Comparison of ENCODE assay signal across 21 cellular contexts in genomic region chr10:5297996-5298395, GRCh38.
DNase-seq lines count a peak whose midpoint lies in the region; ATAC-seq and TF ChIP-seq lines count a peak whose summit lies in the region.
"Had no signal": no experiment of that assay in that cellular context is flagged by ENCODE, and none has a peak within 500 bp of the region (broad histone marks: within the 10 kb centered on the region; RNA-seq: fewer than 3 reads in every experiment).

No MANE protein-coding gene starts in this region.

- no peaks in the 10 kb centered on the region for H3K27me3 ChIP-seq in CD4-positive, alpha-beta T cell (ENCODE audit: control insufficient read depth, insufficient read depth, low read length)
- no peaks in the 10 kb centered on the region for H3K27me3 ChIP-seq in naive thymus-derived CD4-positive, alpha-beta T cell (ENCODE audit: control insufficient read depth in 2 of 2, insufficient read depth in 2 of 2, low read length in 2 of 2)
- H3K27me3 ChIP-seq: hepatocyte had no signal

- H3K9me3 ChIP-seq in CD4-positive, alpha-beta T cell (ENCODE audit: control insufficient read depth, low read length), result no peaks in the 10 kb centered on the region
- H3K9me3 ChIP-seq in naive thymus-derived CD4-positive, alpha-beta T cell (ENCODE audit: control insufficient read depth in 2 of 3, low read length in 3 of 3), result no peaks in the 10 kb centered on the region
- H3K9me3 ChIP-seq: thoracic aorta had no signal

- POLR2A ChIA-PET in activated CD4-positive, alpha-beta T cell treated with anti-CD3 and anti-CD28 coated beads, Interleukin-2, amount 10 ng/mL, durations not matched to agents 7 days and 5 days (lab: Charles Lee), result no interaction called here
- POLR2A ChIA-PET in CD4-positive, alpha-beta T cell (lab: Charles Lee), result no interaction called here
- POLR2A ChIA-PET in activated CD8-positive, alpha-beta T cell treated with anti-CD3 and anti-CD28 coated beads for 36 hours (lab: Charles Lee), result interaction anchor here (0.9 kb wide), 1 partner anchor 19 kb away, joined by 3 read pairs; no protein-coding TSS in a partner anchor
- POLR2A ChIA-PET in naive thymus-derived CD4-positive, alpha-beta T cell (lab: Charles Lee), result interaction anchor here (0.8 to 3.3 kb wide), 4 partner anchors 10 to 472 kb away, joined by 3 to 8 read pairs (median 3); partner anchors contain the start of gene AKR1E2

- CTCF ChIA-PET in activated CD4-positive, alpha-beta T cell treated with anti-CD3 and anti-CD28 coated beads, Interleukin-2, amount 10 ng/mL, durations not matched to agents 7 days and 5 days (lab: Charles Lee), result interaction anchor here (1.9 kb wide), 1 partner anchor 12 kb away, joined by 3 read pairs; no protein-coding TSS in a partner anchor
- CTCF ChIA-PET in CD4-positive, alpha-beta T cell (lab: Charles Lee), result no interaction called here
- CTCF ChIA-PET in activated CD8-positive, alpha-beta T cell treated with anti-CD3 and anti-CD28 coated beads for 36 hours (lab: Charles Lee), result interaction anchor here (0.8 to 1.5 kb wide), 4 partner anchors 11 to 20 kb away, joined by 3 read pairs; no protein-coding TSS in a partner anchor
- CTCF ChIA-PET in naive thymus-derived CD4-positive, alpha-beta T cell (lab: Charles Lee), result interaction anchor here (0.6 to 2.4 kb wide), 4 partner anchors 11 to 137 kb away, joined by 3 to 6 read pairs (median 6); no protein-coding TSS in a partner anchor

- H3K4me3 Mint-ChIP-seq in activated CD4-positive, alpha-beta T cell treated with anti-CD3 and anti-CD28 coated beads, Interleukin-2, amount 10 ng/mL, durations not matched to agents 7 days and 5 days, result no peak overlapping the region
- peak overlapping the region; percentile 54 for H3K4me3 Mint-ChIP-seq in CD4-positive, alpha-beta T cell
- no peak overlapping the region for H3K4me3 Mint-ChIP-seq in activated CD8-positive, alpha-beta T cell treated with anti-CD3 and anti-CD28 coated beads for 36 hours
- peak overlapping the region; percentile 56 to 100 (median 74) for H3K4me3 Mint-ChIP-seq in naive thymus-derived CD4-positive, alpha-beta T cell
- H3K4me3 Mint-ChIP-seq: endodermal cell, GM23338, nephron progenitor cell had no signal

- TF ChIP-seq CTCF in CD4-positive, alpha-beta T cell (IDR thresholded peaks at IDR 0.05), result no peak
- TF ChIP-seq CTCF in activated CD8-positive, alpha-beta T cell treated with anti-CD3 and anti-CD28 coated beads for 36 hours (IDR thresholded peaks at IDR 0.05), result no peak

- no peaks in the 10 kb centered on the region for H3K36me3 ChIP-seq in naive thymus-derived CD4-positive, alpha-beta T cell (ENCODE audit: control insufficient read depth in 2 of 3, insufficient read depth in 3 of 3, low read length in 3 of 3)
- H3K36me3 ChIP-seq: thoracic aorta had no signal

- intact Hi-C loops in CD4-positive, alpha-beta T cell (cut with DNase I, micrococcal nuclease), result no loop called here
- intact Hi-C loops in activated CD8-positive, alpha-beta T cell treated with anti-CD3 and anti-CD28 coated beads for 36 hours (cut with micrococcal nuclease), result no loop called here
- intact Hi-C loops in naive thymus-derived CD4-positive, alpha-beta T cell (cut with micrococcal nuclease), result loop anchor here (1.0 to 10.0 kb wide), 5 partner anchors 17 to 1977 kb away; partner anchors contain the start of gene TASOR2 (in 2 of the 2)

- no peak overlapping the region for H3K4me3 ChIP-seq in naive thymus-derived CD4-positive, alpha-beta T cell (ENCODE audit: low read length)
- H3K4me3 ChIP-seq: GM23338, hepatocyte, smooth muscle cell, thoracic aorta had no signal

- peaks cover 55% of the 10 kb centered on the region for H3K4me1 Mint-ChIP-seq in activated CD4-positive, alpha-beta T cell treated with anti-CD3 and anti-CD28 coated beads, Interleukin-2, amount 10 ng/mL, durations not matched to agents 7 days and 5 days
- peaks cover 60% of the 10 kb centered on the region for H3K4me1 Mint-ChIP-seq in CD4-positive, alpha-beta T cell (ENCODE audit: low read depth)
- peaks cover 55% of the 10 kb centered on the region for H3K4me1 Mint-ChIP-seq in activated CD8-positive, alpha-beta T cell treated with anti-CD3 and anti-CD28 coated beads for 36 hours (ENCODE audit: low read depth)
- H3K4me1 Mint-ChIP-seq in naive thymus-derived CD4-positive, alpha-beta T cell, result peaks cover 40 to 90% (median 67%) of the 10 kb centered on the region in 7 donors

- peaks cover 69% of the 10 kb centered on the region for H3K36me3 Mint-ChIP-seq in activated CD4-positive, alpha-beta T cell treated with anti-CD3 and anti-CD28 coated beads, Interleukin-2, amount 10 ng/mL, durations not matched to agents 7 days and 5 days (ENCODE audit: low read depth)
- H3K36me3 Mint-ChIP-seq in CD4-positive, alpha-beta T cell (ENCODE audit: low read depth), result peaks cover 31% of the 10 kb centered on the region
- peaks cover 45% of the 10 kb centered on the region for H3K36me3 Mint-ChIP-seq in activated CD8-positive, alpha-beta T cell treated with anti-CD3 and anti-CD28 coated beads for 36 hours (ENCODE audit: low read depth)
- peaks cover 10 to 77% (median 59%) of the 10 kb centered on the region in 5 donors for H3K36me3 Mint-ChIP-seq in naive thymus-derived CD4-positive, alpha-beta T cell

- no peaks in the 10 kb centered on the region for H3K27me3 Mint-ChIP-seq in activated CD4-positive, alpha-beta T cell treated with anti-CD3 and anti-CD28 coated beads, Interleukin-2, amount 10 ng/mL, durations not matched to agents 7 days and 5 days
- no peaks in the 10 kb centered on the region for H3K27me3 Mint-ChIP-seq in CD4-positive, alpha-beta T cell
- no peaks in the 10 kb centered on the region for H3K27me3 Mint-ChIP-seq in activated CD8-positive, alpha-beta T cell treated with anti-CD3 and anti-CD28 coated beads for 36 hours
- peaks cover 0 to under 1% (median 0%) of the 10 kb centered on the region in 5 donors for H3K27me3 Mint-ChIP-seq in naive thymus-derived CD4-positive, alpha-beta T cell

- peak overlapping the region; percentile 49 for H3K27ac ChIP-seq in CD4-positive, alpha-beta T cell (ENCODE audit: low read depth, low read length)
- peak overlapping the region; percentile 41 for H3K27ac ChIP-seq in naive thymus-derived CD4-positive, alpha-beta T cell (ENCODE audit: low read depth, low read length)
- H3K27ac ChIP-seq: hepatocyte, thoracic aorta had no signal

- no peak for ATAC-seq in CD4-positive, alpha-beta T cell (ENCODE audit: poor library complexity)
- no peak for ATAC-seq in activated CD8-positive, alpha-beta T cell treated with anti-CD3 and anti-CD28 coated beads for 36 hours
- ATAC-seq in naive thymus-derived CD4-positive, alpha-beta T cell, result no peak
- ATAC-seq in HG03439 (IDR thresholded peaks at IDR 0.05; ENCODE audit: unreplicated experiment), result no peak
- ATAC-seq: GM23338 had no signal

- no peak for DNase-seq in activated CD4-positive, alpha-beta T cell treated with anti-CD3 and anti-CD28 coated beads, Interleukin-2, amount 10 ng/mL, durations not matched to agents 7 days and 5 days
- no peak for DNase-seq in activated CD4-positive, alpha-beta T cell treated with anti-CD3 and anti-CD28 coated beads, Interleukin-2, amount 50 U/mL, for 1 hour
- DNase-seq in CD4-positive, alpha-beta T cell, result no peak
- DNase-seq in activated CD8-positive, alpha-beta T cell treated with anti-CD3 and anti-CD28 coated beads for 36 hours, result no peak
- DNase-seq in naive thymus-derived CD4-positive, alpha-beta T cell, result no peak
- no peak for DNase-seq in activated CD8-positive, alpha-beta memory T cell treated with anti-CD3 and anti-CD28 coated beads, Interleukin-2, amount 50 U/mL, for 48 hours
- no peak for DNase-seq in NCI-H2107 (lab: John Stamatoyannopoulos, UW)
- DNase-seq: ACHN; activated effector memory CD4-positive, alpha-beta T cell treated with Interleukin-2 at 50 U/mL for 16 hours; DMS79 treated with DMSO at 0.1 percent for 48 hours; endodermal cell; kidney; mesendoderm; NCI-H146; NCI-H748 treated with DMSO at 0.1 percent for 48 hours; nephron progenitor cell had no signal

- H3K4me1 ChIP-seq in naive thymus-derived CD4-positive, alpha-beta T cell (ENCODE audit: control insufficient read depth in 2 of 2, insufficient read depth in 2 of 2, low read length in 2 of 2), result peaks cover 30 to 36% of the 10 kb centered on the region in 2 donors

- peak overlapping the region; percentile 99 for H3K27ac Mint-ChIP-seq in activated CD4-positive, alpha-beta T cell treated with anti-CD3 and anti-CD28 coated beads, Interleukin-2, amount 10 ng/mL, durations not matched to agents 7 days and 5 days
- H3K27ac Mint-ChIP-seq in CD4-positive, alpha-beta T cell, result peak overlapping the region; percentile 99
- peak overlapping the region; percentile 99 for H3K27ac Mint-ChIP-seq in activated CD8-positive, alpha-beta T cell treated with anti-CD3 and anti-CD28 coated beads for 36 hours
- H3K27ac Mint-ChIP-seq in naive thymus-derived CD4-positive, alpha-beta T cell, result peak overlapping the region; percentile 69 to 99 (median 97)
- H3K27ac Mint-ChIP-seq: endodermal cell, GM23338, nephron progenitor cell had no signal

- peaks cover 16% of the 10 kb centered on the region for H3K9me3 Mint-ChIP-seq in activated CD4-positive, alpha-beta T cell treated with anti-CD3 and anti-CD28 coated beads, Interleukin-2, amount 10 ng/mL, durations not matched to agents 7 days and 5 days
- peaks cover 2% of the 10 kb centered on the region for H3K9me3 Mint-ChIP-seq in CD4-positive, alpha-beta T cell
- peaks cover 3% of the 10 kb centered on the region for H3K9me3 Mint-ChIP-seq in activated CD8-positive, alpha-beta T cell treated with anti-CD3 and anti-CD28 coated beads for 36 hours
- peaks cover 0 to 27% (median under 1%) of the 10 kb centered on the region in 11 donors for H3K9me3 Mint-ChIP-seq in naive thymus-derived CD4-positive, alpha-beta T cell
- H3K9me3 Mint-ChIP-seq: endodermal cell, GM23338 had no signal

Comparison
In these comparisons a context has a peak if more than half of its experiments do, and no peak if none do; other contexts are left out.
1. H3K4me3 Mint-ChIP-seq: peak in CD4-positive, alpha-beta T cell (single experiment) and naive thymus-derived CD4-positive, alpha-beta T cell (10 of 10); none in activated CD4-positive, alpha-beta T cell treated with anti-CD3 and anti-CD28 coated beads, Interleukin-2, amount 10 ng/mL, durations not matched to agents 7 days and 5 days (single experiment) and activated CD8-positive, alpha-beta T cell treated with anti-CD3 and anti-CD28 coated beads for 36 hours (single experiment).
2. POLR2A ChIA-PET loops: an anchor here in activated CD8-positive, alpha-beta T cell treated with anti-CD3 and anti-CD28 coated beads for 36 hours (0.9 kb wide) and naive thymus-derived CD4-positive, alpha-beta T cell (0.8 to 3.3 kb wide); none called in activated CD4-positive, alpha-beta T cell treated with anti-CD3 and anti-CD28 coated beads, Interleukin-2, amount 10 ng/mL, durations not matched to agents 7 days and 5 days and CD4-positive, alpha-beta T cell.
3. intact Hi-C loops: an anchor here in naive thymus-derived CD4-positive, alpha-beta T cell (1.0 to 10.0 kb wide); none called in CD4-positive, alpha-beta T cell and activated CD8-positive, alpha-beta T cell treated with anti-CD3 and anti-CD28 coated beads for 36 hours.
4. Peak in every context shown above with its lines, with median percentiles within 50 percentile points of each other: H3K27ac Mint-ChIP-seq.